Comparison of ENCODE assay signal across 10 cellular contexts in genomic region chr17:77366558-77367245, GRCh38.
DNase-seq lines count a peak whose midpoint lies in the region; ATAC-seq and TF ChIP-seq lines count a peak whose summit lies in the region.
"Had no signal": no experiment of that assay in that cellular context is flagged by ENCODE, and none has a peak within 500 bp of the region (broad histone marks: within the 10 kb centered on the region; RNA-seq: fewer than 3 reads in every experiment).

No MANE protein-coding gene starts in this region.

- DNase-seq in AG09309 (ENCODE audit: low read depth) (no peak), HFFc6 (no peak), cardiac fibroblast (ENCODE audit: low read depth in 2 of 2) (peak; percentile 52 to 71), mesothelial cell of epicardium (ENCODE audit: low spot score in 2 of 2, unreplicated experiment in 2 of 2) (no peak), dedifferentiated amniotic fluid mesenchymal stem cell (ENCODE audit: extremely low spot score) (no peak), amniotic stem cell (lab: John Stamatoyannopoulos, UW) (no peak)
- no peak for DNase-seq in activated CD4-positive, alpha-beta T cell treated with anti-CD3 and anti-CD28 coated beads for 1 hour
- DNase-seq in effector memory CD8-positive, alpha-beta T cell = no peak
- DNase-seq: effector CD4-positive, alpha-beta T cell had no signal

- H3K9me3 Mint-ChIP-seq in HFFc6 (no peaks in the 10 kb centered on the region), mesothelial cell of epicardium (no peaks in the 10 kb centered on the region)
- no peaks in the 10 kb centered on the region for H3K9me3 Mint-ChIP-seq in effector memory CD8-positive, alpha-beta T cell

- H3K4me1 Mint-ChIP-seq in HFFc6 (ENCODE audit: low read depth) = peaks cover 88% of the 10 kb centered on the region
- H3K4me1 Mint-ChIP-seq in mesothelial cell of epicardium = peaks cover 30% of the 10 kb centered on the region
- H3K4me1 Mint-ChIP-seq in effector memory CD8-positive, alpha-beta T cell (ENCODE audit: low read depth in 2 of 2) = peaks cover 42 to 54% of the 10 kb centered on the region in 2 donors

- H3K4me3 Mint-ChIP-seq in HFFc6 = peak overlapping the region; percentile 72; the same call in 1 of the 2 replicates
- H3K4me3 Mint-ChIP-seq in mesothelial cell of epicardium = no peak overlapping the region
- H3K4me3 Mint-ChIP-seq in effector memory CD8-positive, alpha-beta T cell = no peak overlapping the region

- H3K36me3 Mint-ChIP-seq in HFFc6 (ENCODE audit: low read depth) (0 out of 2 replicates have a peak, but pooled peaks cover 5% of the 10 kb centered on the region), mesothelial cell of epicardium (no peaks in the 10 kb centered on the region)
- no peaks in the 10 kb centered on the region for H3K36me3 Mint-ChIP-seq in effector memory CD8-positive, alpha-beta T cell (ENCODE audit: insufficient read depth)

- H3K4me3 ChIP-seq in AG09309 (ENCODE audit: control insufficient read depth, low read depth, low read length) (no peak overlapping the region), cardiac fibroblast (replicated peaks in 1 of 2; ENCODE audit: low read depth in 2 of 2, low read length in 2 of 2) (no peak overlapping the region)
- H3K4me3 ChIP-seq: SK-N-MC had no signal

- no peak for ATAC-seq in effector memory CD8-positive, alpha-beta T cell (replicated peaks)

- H3K27me3 Mint-ChIP-seq in HFFc6 (ENCODE audit: insufficient read depth) (peaks cover 4% of the 10 kb centered on the region; the same call in 1 of the 2 replicates), mesothelial cell of epicardium (ENCODE audit: low read depth) (no peaks in the 10 kb centered on the region)
- H3K27me3 Mint-ChIP-seq in effector memory CD8-positive, alpha-beta T cell = no peaks in the 10 kb centered on the region

- H3K27ac Mint-ChIP-seq in HFFc6 = peak overlapping the region; percentile 99
- H3K27ac Mint-ChIP-seq in mesothelial cell of epicardium = peak overlapping the region; percentile 3
- no peak overlapping the region for H3K27ac Mint-ChIP-seq in effector memory CD8-positive, alpha-beta T cell

- peak; percentile 23 for TF ChIP-seq CTCF in AG09309 (IDR thresholded peaks at IDR 0.05; ENCODE audit: control insufficient read depth, insufficient read depth, low read depth, low read length, missing control alignments)
- no peak for TF ChIP-seq CTCF in HFFc6 (IDR thresholded peaks at IDR 0.05)
- peak; percentile 33 for TF ChIP-seq CTCF in cardiac fibroblast (IDR thresholded peaks at IDR 0.05; ENCODE audit: low read depth, low read length)
- no peak for TF ChIP-seq CTCF in mesothelial cell of epicardium (IDR thresholded peaks at IDR 0.05; ENCODE audit: unreplicated experiment)

Comparison
In these comparisons a context has a peak if more than half of its experiments do, and no peak if none do; other contexts are left out.
1. DNase-seq: peak in cardiac fibroblast (2 of 2); none in AG09309 (single experiment), HFFc6 (single experiment), mesothelial cell of epicardium (0 of 2), activated CD4-positive, alpha-beta T cell treated with anti-CD3 and anti-CD28 coated beads for 1 hour (single experiment), effector memory CD8-positive, alpha-beta T cell (0 of 3), dedifferentiated amniotic fluid mesenchymal stem cell (single experiment) and amniotic stem cell (single experiment).
2. CTCF ChIP-seq: peak in AG09309 (single experiment) and cardiac fibroblast (single experiment); none in HFFc6 (single experiment) and mesothelial cell of epicardium (single experiment).
3. H3K27ac Mint-ChIP-seq: peak in HFFc6 (single experiment) and mesothelial cell of epicardium (single experiment); none in effector memory CD8-positive, alpha-beta T cell (0 of 2).